Comparison of ENCODE assay signal across 18 cellular contexts in the genomic region with DNA sequence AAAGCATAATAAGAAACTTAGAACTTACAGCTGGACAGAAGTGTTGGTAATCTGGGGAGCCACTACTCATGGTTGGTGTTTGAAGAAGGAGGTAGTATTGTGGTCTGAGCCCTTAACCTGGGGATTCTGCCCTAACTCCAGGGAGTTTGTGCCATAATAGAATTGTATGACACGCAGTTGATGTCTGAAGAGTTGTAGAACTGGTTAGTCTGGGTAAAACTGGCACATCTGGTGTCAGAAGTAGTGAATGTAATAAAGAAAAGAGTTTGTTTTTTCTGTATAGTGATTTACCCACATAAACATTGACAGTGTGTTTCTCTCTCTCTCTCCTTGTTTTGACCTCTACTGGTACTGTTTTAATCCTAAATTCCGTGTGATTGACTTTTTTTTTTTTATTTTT.
DNase-seq lines count a peak whose midpoint lies in the region; ATAC-seq and TF ChIP-seq lines count a peak whose summit lies in the region.
"Had no signal": no experiment of that assay in that cellular context is flagged by ENCODE, and none has a peak within 500 bp of the region (broad histone marks: within the 10 kb centered on the region; RNA-seq: fewer than 3 reads in every experiment).

No MANE protein-coding gene starts in this region.

- intact Hi-C loops in mammary epithelial cell (cut with micrococcal nuclease) (no loop called here), MCF 10A (cut with micrococcal nuclease) (no loop called here), PC-3 (cut with micrococcal nuclease) (no loop called here)
- intact Hi-C loops in CD4-positive, alpha-beta memory T cell (cut with micrococcal nuclease): no loop called here

- no peak for TF ChIP-seq CTCF in mammary epithelial cell (conservative IDR thresholded peaks at IDR 0.05 in 1 of 2, IDR thresholded peaks at IDR 0.05 in 1 of 2; ENCODE audit: extremely low read depth in 1 of 2, insufficient read depth in 1 of 2, low read depth in 1 of 2, low read length in 2 of 2)
- no peak for TF ChIP-seq CTCF in MCF 10A (IDR thresholded peaks at IDR 0.05; ENCODE audit: unreplicated experiment)
- no peak for TF ChIP-seq CTCF in PC-3 (conservative IDR thresholded peaks at IDR 0.05; ENCODE audit: low read depth, low read length)
- no peak for TF ChIP-seq CTCF in foreskin keratinocyte (conservative IDR thresholded peaks at IDR 0.05)

- H3K27me3 ChIP-seq in mammary epithelial cell (ENCODE audit: insufficient read depth, low read length) (no peaks in the 10 kb centered on the region), PC-3 (ENCODE audit: low read length) (no peaks in the 10 kb centered on the region), foreskin keratinocyte (no peaks in the 10 kb centered on the region)
- H3K27me3 ChIP-seq in CD4-positive, alpha-beta memory T cell (ENCODE audit: insufficient read depth, low read length): no peaks in the 10 kb centered on the region
- H3K27me3 ChIP-seq: BE2C had no signal

- no peak overlapping the region for H3K27ac ChIP-seq in mammary epithelial cell (ENCODE audit: insufficient read depth, low read depth, low read length)
- no peak overlapping the region for H3K27ac ChIP-seq in PC-3 (ENCODE audit: low read length)
- H3K27ac ChIP-seq in foreskin keratinocyte: no peak overlapping the region
- no peak overlapping the region for H3K27ac ChIP-seq in CD4-positive, alpha-beta memory T cell (ENCODE audit: low read depth, low read length)

- H3K9me3 Mint-ChIP-seq in MCF 10A (ENCODE audit: unreplicated experiment): no peaks in the 10 kb centered on the region
- H3K9me3 Mint-ChIP-seq in CD4-positive, alpha-beta memory T cell: peaks cover 0 to 4% (median 0%) of the 10 kb centered on the region in 8 donors
- H3K9me3 Mint-ChIP-seq: HFFc6 had no signal

- H3K9ac ChIP-seq in mammary epithelial cell (ENCODE audit: insufficient read depth, low read length) (no peak overlapping the region), PC-3 (ENCODE audit: low read length) (no peak overlapping the region)

- in situ Hi-C loops in mammary epithelial cell (cut with MboI; ENCODE audit: low sequenced_read_pairs in 2 of 2): no loop called here

- no peaks in the 10 kb centered on the region for H3F3A ChIP-seq in PC-3 (ENCODE audit: low read length, unreplicated experiment)

- H3K79me2 ChIP-seq in mammary epithelial cell (ENCODE audit: insufficient read depth, low read length) (no peaks in the 10 kb centered on the region), PC-3 (ENCODE audit: low read length) (no peaks in the 10 kb centered on the region)

- H3K4me1 ChIP-seq in mammary epithelial cell (ENCODE audit: insufficient read depth, low read length) (no peaks in the 10 kb centered on the region), PC-3 (ENCODE audit: insufficient read depth, low read length) (peaks cover 12% of the 10 kb centered on the region), foreskin keratinocyte (no peaks in the 10 kb centered on the region)
- no peaks in the 10 kb centered on the region for H3K4me1 ChIP-seq in CD4-positive, alpha-beta memory T cell (ENCODE audit: insufficient read depth, low read length)

- no peak overlapping the region for H3K4me3 Mint-ChIP-seq in MCF 10A (ENCODE audit: unreplicated experiment)
- no peak overlapping the region for H3K4me3 Mint-ChIP-seq in CD4-positive, alpha-beta memory T cell
- H3K4me3 Mint-ChIP-seq: CD4-positive, CD25-positive, alpha-beta regulatory T cell; HFFc6 had no signal

- H3K9me3 ChIP-seq in mammary epithelial cell (replicated peaks; ENCODE audit: insufficient read depth, low read length) (no peaks in the 10 kb centered on the region), PC-3 (ENCODE audit: low read length) (no peaks in the 10 kb centered on the region)
- H3K9me3 ChIP-seq in CD4-positive, alpha-beta memory T cell (ENCODE audit: control insufficient read depth in 1 of 2, low read length in 2 of 2): peaks cover 0 to 4% of the 10 kb centered on the region in 2 donors
- H3K9me3 ChIP-seq: BE2C, Caco-2 had no signal

- BruUV-seq in mammary epithelial cell (replicated peaks; lab: Mats Ljungman, UMichigan) (no TSS peak), MCF 10A (replicated peaks; lab: Mats Ljungman, UMichigan) (no TSS peak), PC-3 (replicated peaks; lab: Mats Ljungman, UMichigan) (no TSS peak)

- H4K20me1 ChIP-seq in mammary epithelial cell (ENCODE audit: insufficient read depth, low read length) (no peaks in the 10 kb centered on the region), PC-3 (ENCODE audit: low read length) (no peaks in the 10 kb centered on the region)

- H2AFZ ChIP-seq in mammary epithelial cell (ENCODE audit: low read depth, low read length): no peak overlapping the region
- H2AFZ ChIP-seq in PC-3 (ENCODE audit: low read length): no peak overlapping the region

- no peaks in the 10 kb centered on the region for H3K36me3 ChIP-seq in mammary epithelial cell (ENCODE audit: insufficient read depth, low read length)
- H3K36me3 ChIP-seq in PC-3 (ENCODE audit: low read depth, low read length): no peaks in the 10 kb centered on the region
- no peaks in the 10 kb centered on the region for H3K36me3 ChIP-seq in CD4-positive, alpha-beta memory T cell (ENCODE audit: insufficient read depth, low read length)
- H3K36me3 ChIP-seq: BE2C had no signal

- H3K4me2 ChIP-seq in mammary epithelial cell (ENCODE audit: insufficient read depth, low read depth, low read length) (no peak overlapping the region), PC-3 (ENCODE audit: low read length) (no peak overlapping the region)

- POLR2A ChIA-PET in MCF 10A (lab: Yijun Ruan, JAX): interaction anchor here (0.6 kb wide), 1 partner anchor 102 kb away, joined by 4 read pairs; no protein-coding TSS in a partner anchor
- POLR2A ChIA-PET in PC-3 (lab: Charles Lee; ENCODE audit: unreplicated experiment): no interaction called here
- POLR2A ChIA-PET in CD4-positive, alpha-beta memory T cell (lab: Charles Lee; ENCODE audit: partially characterized antibody): no interaction called here

- H3K4me1 Mint-ChIP-seq in MCF 10A (ENCODE audit: insufficient read depth, unreplicated experiment): no peaks in the 10 kb centered on the region
- H3K4me1 Mint-ChIP-seq in CD4-positive, alpha-beta memory T cell: no peaks in the 10 kb centered on the region
- H3K4me1 Mint-ChIP-seq: CD4-positive, CD25-positive, alpha-beta regulatory T cell had no signal

- CTCF ChIA-PET in mammary epithelial cell (lab: Charles Lee; ENCODE audit: low non-redundant PET): interaction anchor here (0.6 kb wide), 1 partner anchor 615 kb away, joined by 3 read pairs; no protein-coding TSS in a partner anchor
- CTCF ChIA-PET in MCF 10A (lab: Yijun Ruan, JAX): no interaction called here
- CTCF ChIA-PET in PC-3 (lab: Charles Lee): interaction anchor here (1.2 kb wide), 1 partner anchor 439 kb away, joined by 3 read pairs; no protein-coding TSS in a partner anchor
- CTCF ChIA-PET in CD4-positive, alpha-beta memory T cell (lab: Charles Lee; ENCODE audit: partially characterized antibody): no interaction called here

- 38% methylated on average over 2 of the region's 2 CpGs for WGBS in mammary epithelial cell (ENCODE audit: low coverage, missing lambda C conversion rate)

- H3K27ac Mint-ChIP-seq in MCF 10A (ENCODE audit: low read depth, unreplicated experiment): no peak overlapping the region
- H3K27ac Mint-ChIP-seq in CD4-positive, alpha-beta memory T cell: no peak overlapping the region
- H3K27ac Mint-ChIP-seq: CD4-positive, CD25-positive, alpha-beta regulatory T cell; HFFc6 had no signal

- peaks cover 48% of the 10 kb centered on the region for H3K27me3 Mint-ChIP-seq in MCF 10A (ENCODE audit: insufficient read depth, unreplicated experiment)
- no peaks in the 10 kb centered on the region for H3K27me3 Mint-ChIP-seq in CD4-positive, alpha-beta memory T cell
- H3K27me3 Mint-ChIP-seq: CD4-positive, CD25-positive, alpha-beta regulatory T cell had no signal

- no peaks in the 10 kb centered on the region for H3K36me3 Mint-ChIP-seq in MCF 10A (ENCODE audit: insufficient read depth, unreplicated experiment)
- H3K36me3 Mint-ChIP-seq in CD4-positive, alpha-beta memory T cell: no peaks in the 10 kb centered on the region
- H3K36me3 Mint-ChIP-seq: CD4-positive, CD25-positive, alpha-beta regulatory T cell had no signal

- no peaks in the 10 kb centered on the region for H3K9me2 ChIP-seq in PC-3 (replicated peaks; ENCODE audit: low read length)

- no peak overlapping the region for H3K4me3 ChIP-seq in mammary epithelial cell (replicated peaks in 1 of 3; ENCODE audit: insufficient read depth in 1 of 3, low read depth in 2 of 3, low read length in 3 of 3)
- H3K4me3 ChIP-seq in PC-3 (ENCODE audit: low read length): no peak overlapping the region
- H3K4me3 ChIP-seq in CD4-positive, alpha-beta memory T cell (ENCODE audit: low read length in 2 of 2): no peak overlapping the region

- ATAC-seq in PC-3 (peak; percentile 31; the same call in 1 of the 2 replicates), foreskin keratinocyte (peak; percentile 37)
- ATAC-seq: HCT116 had no signal

- DNase-seq in mammary epithelial cell: peak; percentile 11
- no peak for DNase-seq in MCF 10A (ENCODE audit: unreplicated experiment)
- peak; percentile 59 for DNase-seq in PC-3
- DNase-seq in foreskin keratinocyte: peak; percentile 2 to 32
- no peak for DNase-seq in CD4-positive, alpha-beta memory T cell
- DNase-seq in NCI-H187 treated with DMSO at 0.1 percent for 48 hours (lab: John Stamatoyannopoulos, UW): no peak
- no peak for DNase-seq in A172 (ENCODE audit: low spot score)
- DNase-seq: ACHN; BE2C; C1 segment of cervical spinal cord; CD4-positive, CD25-positive, alpha-beta regulatory T cell; DMS79 treated with DMSO at 0.1 percent for 48 hours; GF-D8; GOT3; H7; HFFc6 had no signal

- dilution Hi-C loops in mammary epithelial cell (cut with HindIII; ENCODE audit: low sequenced_read_pairs): no loop called here

Comparison
In these comparisons a context has a peak if more than half of its experiments do, and no peak if none do; other contexts are left out.
1. DNase-seq: peak in mammary epithelial cell (single experiment), PC-3 (single experiment) and foreskin keratinocyte (2 of 2); none in MCF 10A (single experiment), CD4-positive, alpha-beta memory T cell (0 of 5), NCI-H187 treated with DMSO at 0.1 percent for 48 hours (single experiment) and A172 (single experiment).
2. CTCF ChIA-PET loops: an anchor here in mammary epithelial cell (0.6 kb wide) and PC-3 (1.2 kb wide); none called in MCF 10A and CD4-positive, alpha-beta memory T cell.